9 cellular contexts compared by ENCODE assay signal in the genomic region with DNA sequence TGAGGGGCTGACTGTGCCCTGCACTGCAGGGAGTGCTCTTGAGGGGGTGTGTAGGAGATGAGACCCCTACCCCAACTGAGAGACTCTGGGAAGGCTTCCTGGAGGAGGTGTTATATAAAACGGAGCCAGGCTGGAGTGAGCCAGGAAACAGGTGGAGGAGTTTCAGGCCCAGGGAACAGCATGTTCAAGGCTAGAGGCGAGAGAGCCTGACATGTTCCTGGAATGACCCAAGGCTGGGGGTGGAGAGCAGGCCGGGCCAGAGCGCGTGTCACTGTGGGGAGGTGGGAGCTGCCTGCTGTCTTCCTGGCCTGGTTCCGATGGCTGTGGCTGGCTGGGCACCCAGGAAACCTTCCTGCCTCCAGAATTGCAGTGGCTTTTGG. TPM values are rescaled to one million over a fixed set of nuclear protein-coding genes. Genes with fewer than 3 reads are reported as not detected.
DNase-seq lines count a peak whose midpoint lies in the region; ATAC-seq, FAIRE-seq and TF ChIP-seq lines count a peak whose summit lies in the region.
"Had no signal": no experiment of that assay in that cellular context is flagged by ENCODE, and none has a peak within 500 bp of the region (broad histone marks: within the 10 kb centered on the region; RNA-seq: fewer than 3 reads in every experiment).

No MANE protein-coding gene starts in this region.

- WGBS in tibial nerve, 2 donors = 23 to 26% methylated on average over 6 of the region's 6 CpGs

- H3K9me1 ChIP-seq in endothelial cell of umbilical vein (replicated peaks; ENCODE audit: control insufficient read depth, extremely low read depth, insufficient read depth, low read length) = no peaks in the 10 kb centered on the region

- peak in 1 of 2 donors; percentile 80 for TF ChIP-seq EP300 in tibial nerve (IDR thresholded peaks at IDR 0.05)

- no peaks in the 10 kb centered on the region for H4K20me1 ChIP-seq in endothelial cell of umbilical vein (replicated peaks; ENCODE audit: control insufficient read depth, extremely low read depth, insufficient read depth, low read length)

- no peak overlapping the region for H3K4me2 ChIP-seq in endothelial cell of umbilical vein (ENCODE audit: insufficient read depth, low read length)

- FAIRE-seq in RCC 7860 (lab: Jason Lieb, UNC) (no peak), endothelial cell of umbilical vein (lab: Jason Lieb, UNC) (peak; percentile 44)

- H3K79me2 ChIP-seq in endothelial cell of umbilical vein (ENCODE audit: control insufficient read depth, insufficient read depth, low read length) = peaks cover 32% of the 10 kb centered on the region

- POLR2A ChIA-PET in endothelial cell of umbilical vein (lab: Charles Lee) = no interaction called here

- intact Hi-C loops in endothelial cell of umbilical vein (cut with micrococcal nuclease) = loop anchor here (2.0 to 5.0 kb wide), 3 partner anchors 37 to 60 kb away; a partner anchor contains a TSS

- TF ChIP-seq CTCF in endothelial cell of umbilical vein (IDR thresholded peaks at IDR 0.05; ENCODE audit: extremely low read depth in 1 of 2, insufficient read depth in 1 of 2, low read depth in 1 of 2, low read length in 2 of 2) (no peak), tibial nerve (IDR thresholded peaks at IDR 0.05) (no peak)

- H3K36me3 ChIP-seq in endothelial cell of umbilical vein (ENCODE audit: control insufficient read depth in 2 of 2, extremely low read depth in 1 of 2, insufficient read depth in 2 of 2, low read length in 2 of 2) (no peaks in the 10 kb centered on the region), tibial nerve (no peaks in the 10 kb centered on the region)

- H3K4me3 ChIP-seq in endothelial cell of umbilical vein (replicated peaks in 1 of 3; ENCODE audit: insufficient read depth in 1 of 3, low read depth in 1 of 3, low read length in 3 of 3) (no peak overlapping the region), mononuclear cell (ENCODE audit: low read length) (peak overlapping the region; percentile 18), tibial nerve (peak overlapping the region in 2 of 4 donors; percentile 23 to 27)

- DNase-seq in RCC 7860 (ENCODE audit: low spot score) = peak; percentile 8
- DNase-seq in endothelial cell of umbilical vein (ENCODE audit: low read depth, low spot score) = no peak
- peak in 1 of 2 donors; percentile 45 for DNase-seq in tibial nerve (ENCODE audit: low spot score in 2 of 2)
- DNase-seq in dedifferentiated amniotic fluid mesenchymal stem cell (ENCODE audit: extremely low spot score) = no peak
- no peak for DNase-seq in RKO (ENCODE audit: low spot score)
- DNase-seq: activated T-cell treated with anti-CD3 and anti-CD28 coated beads, Interleukin-2, amount 50 U/mL, for 4 hours; PC-3 had no signal

- TF ChIP-seq POLR2A in endothelial cell of umbilical vein (IDR thresholded peaks at IDR 0.05; ENCODE audit: low read depth, low read length) (no peak), tibial nerve (IDR thresholded peaks at IDR 0.05) (no peak)

- no peaks in the 10 kb centered on the region for H3K9me3 ChIP-seq in endothelial cell of umbilical vein (replicated peaks; ENCODE audit: control insufficient read depth, insufficient read depth, low read length)
- no peaks in the 10 kb centered on the region for H3K9me3 ChIP-seq in mononuclear cell (ENCODE audit: low read depth, low read length)
- H3K9me3 ChIP-seq in tibial nerve = no peaks in the 10 kb centered on the region

- H3K27ac ChIP-seq in endothelial cell of umbilical vein (ENCODE audit: insufficient read depth, low read depth, low read length) (peak overlapping the region; percentile 63), tibial nerve (peak overlapping the region; percentile 72 to 96 (median 90))

- no peak for ATAC-seq in GM19452 (IDR thresholded peaks at IDR 0.05; ENCODE audit: unreplicated experiment)
- ATAC-seq: activated T-cell treated with anti-CD3 and anti-CD28 coated beads, Interleukin-2, amount 50 U/mL, for 4 hours; PC-3 had no signal

- H2AFZ ChIP-seq in endothelial cell of umbilical vein (ENCODE audit: low read depth, low read length) = no peak overlapping the region

- no peaks in the 10 kb centered on the region for H3K27me3 ChIP-seq in endothelial cell of umbilical vein (ENCODE audit: control insufficient read depth in 2 of 2, insufficient read depth in 2 of 2, low read length in 2 of 2)
- no peaks in the 10 kb centered on the region for H3K27me3 ChIP-seq in mononuclear cell (ENCODE audit: insufficient read depth, low read length)
- H3K27me3 ChIP-seq in tibial nerve = no peaks in the 10 kb centered on the region

- BruUV-seq in endothelial cell of umbilical vein (replicated peaks; lab: Mats Ljungman, UMichigan) = no TSS peak

- CTCF ChIA-PET in endothelial cell of umbilical vein (lab: Charles Lee) = interaction anchor here (0.8 to 2.7 kb wide), 4 partner anchors 14 to 48 kb away, joined by 3 to 7 read pairs (median 3); no protein-coding TSS in a partner anchor

- H3K4me1 ChIP-seq in endothelial cell of umbilical vein (ENCODE audit: control insufficient read depth, extremely low read depth, insufficient read depth, low read length) (peaks cover 36% of the 10 kb centered on the region), mononuclear cell (ENCODE audit: insufficient read depth, low read length) (peaks cover 90% of the 10 kb centered on the region), tibial nerve (peaks cover 0 to 100% (median 98%) of the 10 kb centered on the region in 4 donors)

- dilution Hi-C loops in endothelial cell of umbilical vein (cut with MboI; ENCODE audit: extremely low pct_ligation_motif_present, low sequenced_read_pairs) = no loop called here

- H3K9ac ChIP-seq in endothelial cell of umbilical vein (replicated peaks; ENCODE audit: extremely low read depth, insufficient read depth, low read length) = no peak overlapping the region

TF ChIP-seq in endothelial cell of umbilical vein, 7 proteins besides CTCF, POLR2A, EP300 and RAD21:
- TF ChIP-seq JUN (IDR thresholded peaks at IDR 0.05; ENCODE audit: borderline replicate concordance, insufficient read depth, insufficient read length, low read depth) = no peak
- no peak for TF ChIP-seq EZH2 (IDR thresholded peaks at IDR 0.05; ENCODE audit: borderline replicate concordance, low read depth, low read length, severe bottlenecking)
- TF ChIP-seq, protein P1, sequence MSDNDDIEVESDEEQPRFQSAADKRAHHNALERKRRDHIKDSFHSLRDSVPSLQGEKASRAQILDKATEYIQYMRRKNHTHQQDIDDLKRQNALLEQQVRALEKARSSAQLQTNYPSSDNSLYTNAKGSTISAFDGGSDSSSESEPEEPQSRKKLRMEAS (IDR thresholded peaks at IDR 0.05; ENCODE audit: insufficient read depth, insufficient read length) = no peak
- no peak for TF ChIP-seq GATA2 (IDR thresholded peaks at IDR 0.05; ENCODE audit: insufficient read depth, insufficient read length, low read depth, low read length)
- no peak for TF ChIP-seq FOS (IDR thresholded peaks at IDR 0.05; ENCODE audit: borderline replicate concordance, insufficient read depth, low read length)
- TF ChIP-seq MYC (IDR thresholded peaks at IDR 0.05; ENCODE audit: low read depth, low read length) = no peak
- TF ChIP-seq POLR2AphosphoS5 (IDR thresholded peaks at IDR 0.05; ENCODE audit: insufficient read depth, low read depth, low read length) = no peak

RNA-seq across cellular contexts. Expression of a gene that starts 48.7 kb away (rescaled TPM):
- 37.4 and 38.9 TPM in 2 replicates for total RNA-seq in endothelial cell of umbilical vein
- polyA plus RNA-seq in endothelial cell of umbilical vein = 14.9 and 15.4 TPM in 2 replicates
- 13.0 and 17.0 TPM in 2 replicates for polyA plus RNA-seq in endothelial cell of umbilical vein (2011; cell fraction: cytosol; rRNA removed)
- 14.6 and 14.9 TPM in 2 replicates for polyA plus RNA-seq in endothelial cell of umbilical vein (2011; cell fraction: nucleus; rRNA removed)
- polyA plus RNA-seq in endothelial cell of umbilical vein (2012) = 20.7 and 26.0 TPM in 2 replicates
- 13.7 and 18.4 TPM in 2 replicates for polyA minus RNA-seq in endothelial cell of umbilical vein
- polyA minus RNA-seq in endothelial cell of umbilical vein (2011; cell fraction: cytosol; rRNA and poly(A)+ RNA removed) = 25.0 TPM
- 10.7 and 20.4 TPM in 2 replicates for polyA minus RNA-seq in endothelial cell of umbilical vein (2011; cell fraction: nucleus; rRNA and poly(A)+ RNA removed)
- total RNA-seq in mononuclear cell = 11.2 TPM
- total RNA-seq in tibial nerve = 10 to 100 TPM; 53.5 to 61.5 (median 56.5) TPM
